In genomic region chr14:35401422-35401729, GRCh38 we compare ENCODE assay signal across 8 cellular contexts. TPM values are rescaled to one million over a fixed set of nuclear protein-coding genes. Genes with fewer than 3 reads are reported as not detected.
DNase-seq lines count a peak whose midpoint lies in the region; ATAC-seq and TF ChIP-seq lines count a peak whose summit lies in the region.

No MANE protein-coding gene starts in this region.

- 40 to 53% methylated on average over 5 of the region's 5 CpGs for WGBS in heart right ventricle, 2 donors

- no peaks in the 10 kb centered on the region for H3K9me3 ChIP-seq in heart right ventricle
- no peaks in the 10 kb centered on the region for H3K9me3 ChIP-seq in muscle layer of colon (ENCODE audit: low read length)
- no peaks in the 10 kb centered on the region for H3K9me3 ChIP-seq in uterus

- H3K27me3 Mint-ChIP-seq in central memory CD8-positive, alpha-beta T cell = no peaks in the 10 kb centered on the region
- no peaks in the 10 kb centered on the region for H3K27me3 Mint-ChIP-seq in chondrocyte (ENCODE audit: low read depth)

- DNase-seq in heart right ventricle (no peak), cardiac septum (ENCODE audit: low spot score) (no peak), uterus (no peak), chondrocyte (ENCODE audit: low spot score) (no peak), DMS53 treated with DMSO at 0.1 percent for 48 hours (lab: John Stamatoyannopoulos, UW; ENCODE audit: unreplicated experiment) (no peak)
- no peak for DNase-seq in central memory CD8-positive, alpha-beta T cell (ENCODE audit: low spot score in 2 of 2)

- H3K4me3 ChIP-seq in heart right ventricle (peak overlapping the region; percentile 64 to 93 (median 80)), muscle layer of colon (ENCODE audit: low read depth in 1 of 2, low read length in 2 of 2) (peak overlapping the region in 1 of 2 donors; percentile 97), uterus (peak overlapping the region; percentile 83 to 99)

- peaks cover 63% of the 10 kb centered on the region for H3K36me3 Mint-ChIP-seq in central memory CD8-positive, alpha-beta T cell (ENCODE audit: insufficient read depth)
- peaks cover 28% of the 10 kb centered on the region for H3K36me3 Mint-ChIP-seq in chondrocyte (ENCODE audit: low read depth)

- no peak for TF ChIP-seq CTCF in heart right ventricle (IDR thresholded peaks at IDR 0.05)
- no peak for TF ChIP-seq CTCF in uterus (IDR thresholded peaks at IDR 0.05)
- TF ChIP-seq CTCF in chondrocyte (IDR thresholded peaks at IDR 0.05) = no peak

- intact Hi-C loops in heart right ventricle (cut with DNase I) = loop anchor here in 3 of 10 donors (5.0 to 10.0 kb wide), 4 partner anchors 59 to 354 kb away; partner anchors contain the start of gene FAM177A1 (in 1 of the 3)
- intact Hi-C loops in cardiac septum (cut with DNase I) = loop anchor here (10.0 kb wide), 1 partner anchor 687 kb away; the partner anchor contains the start of gene CFL2
- intact Hi-C loops in uterus (cut with DNase I; ENCODE audit: low total_unique reads) = no loop called here

- peak overlapping the region; percentile 84 to 100 (median 100) for H3K27ac ChIP-seq in heart right ventricle
- peak overlapping the region; percentile 95 for H3K27ac ChIP-seq in muscle layer of colon (ENCODE audit: low read depth, low read length)
- peak overlapping the region; percentile 98 to 100 for H3K27ac ChIP-seq in uterus

- H3K36me3 ChIP-seq in heart right ventricle (peaks cover 0 to 48% (median 36%) of the 10 kb centered on the region in 9 donors), muscle layer of colon (ENCODE audit: insufficient read depth, low read length) (peaks cover 41% of the 10 kb centered on the region), uterus (no peaks in the 10 kb centered on the region)

- peak overlapping the region; percentile 99 for H3K9ac ChIP-seq in muscle layer of colon (ENCODE audit: low read length)

- H3K4me3 Mint-ChIP-seq in central memory CD8-positive, alpha-beta T cell = peak overlapping the region; percentile 92
- no peak overlapping the region for H3K4me3 Mint-ChIP-seq in chondrocyte (ENCODE audit: unreplicated experiment)

- H3K27ac Mint-ChIP-seq in central memory CD8-positive, alpha-beta T cell (ENCODE audit: low read depth) = peak overlapping the region; percentile 99
- H3K27ac Mint-ChIP-seq in chondrocyte (ENCODE audit: unreplicated experiment) = no peak overlapping the region

- H3K27me3 ChIP-seq in heart right ventricle (no peaks in the 10 kb centered on the region), muscle layer of colon (ENCODE audit: control insufficient read depth in 1 of 2, insufficient read depth in 2 of 2, low read length in 2 of 2) (no peaks in the 10 kb centered on the region), uterus (no peaks in the 10 kb centered on the region)

- peaks cover 5 to 85% (median 76%) of the 10 kb centered on the region in 9 donors for H3K4me1 ChIP-seq in heart right ventricle
- H3K4me1 ChIP-seq in muscle layer of colon (ENCODE audit: insufficient read depth, low read length) = peaks cover 47% of the 10 kb centered on the region
- peaks cover 8% of the 10 kb centered on the region in 2 donors for H3K4me1 ChIP-seq in uterus

- ATAC-seq in heart right ventricle = no peak
- ATAC-seq in central memory CD8-positive, alpha-beta T cell (replicated peaks; ENCODE audit: extremely low read depth, poor library complexity, severe bottlenecking) = no peak
- no peak for ATAC-seq in HG02678 (IDR thresholded peaks at IDR 0.05; ENCODE audit: unreplicated experiment)

- no peak for TF ChIP-seq POLR2A in uterus (IDR thresholded peaks at IDR 0.05)

- no peaks in the 10 kb centered on the region for H3K9me3 Mint-ChIP-seq in central memory CD8-positive, alpha-beta T cell
- H3K9me3 Mint-ChIP-seq in chondrocyte (ENCODE audit: low read depth) = no peaks in the 10 kb centered on the region

- peaks cover 56% of the 10 kb centered on the region for H3K4me1 Mint-ChIP-seq in central memory CD8-positive, alpha-beta T cell
- H3K4me1 Mint-ChIP-seq in chondrocyte (ENCODE audit: low read depth) = peaks cover 59% of the 10 kb centered on the region

RNA-seq across cellular contexts. Expression of gene NFKBIA, which starts 3.2 kb away (rescaled TPM):
- total RNA-seq in heart right ventricle (10 to 100 TPM; 41.0 to 98.5 (median 58.7) TPM), cardiac septum (42.7 TPM), uterus (100 to 1,000 TPM; 112 to 387 (median 295) TPM), chondrocyte (41.0 to 53.5 TPM (median 42.2 TPM) in 3 replicates)
- polyA plus RNA-seq in heart right ventricle = 10 to 100 TPM; 73.7 to 88.4 TPM
